In the genomic region with DNA sequence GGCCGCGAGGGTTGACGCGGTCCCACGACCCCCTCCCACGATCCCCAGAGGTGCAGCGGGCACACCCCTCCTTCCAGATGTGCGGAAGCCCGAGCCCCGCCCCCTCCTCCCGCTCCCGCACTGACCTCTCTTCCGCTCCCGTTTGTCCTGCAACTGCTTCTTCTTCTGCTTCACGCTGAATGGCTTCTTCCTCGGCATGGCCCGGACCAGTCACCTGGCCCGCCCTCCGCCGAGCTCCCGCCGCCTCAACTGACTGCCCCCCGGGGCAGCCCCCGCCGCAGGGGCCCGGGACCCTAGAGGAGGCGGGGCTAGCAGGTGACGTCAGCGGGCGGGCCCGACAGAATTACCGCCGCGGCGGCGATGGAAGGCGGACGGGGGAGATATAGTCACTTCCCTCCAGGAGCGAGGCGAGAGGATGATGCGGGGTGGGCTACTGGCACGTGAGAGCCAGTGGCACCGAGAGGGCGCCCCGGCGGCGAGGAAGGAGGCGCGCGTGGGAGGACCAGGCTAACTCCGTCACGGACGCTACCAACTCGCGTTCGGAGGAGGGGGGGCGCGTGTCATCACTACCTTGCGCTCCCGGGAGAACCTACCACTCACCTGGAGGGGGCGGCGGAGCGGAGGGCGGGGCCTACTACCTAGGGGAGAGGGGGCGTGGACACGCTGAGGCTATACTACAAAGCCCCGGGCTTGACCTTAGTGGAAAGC, we compare ENCODE assay signal across 8 cellular contexts. TPM values are rescaled to one million over a fixed set of nuclear protein-coding genes. Genes with fewer than 3 reads are reported as not detected.
DNase-seq lines count a peak whose midpoint lies in the region; ATAC-seq and TF ChIP-seq lines count a peak whose summit lies in the region.

A gene with protein sequence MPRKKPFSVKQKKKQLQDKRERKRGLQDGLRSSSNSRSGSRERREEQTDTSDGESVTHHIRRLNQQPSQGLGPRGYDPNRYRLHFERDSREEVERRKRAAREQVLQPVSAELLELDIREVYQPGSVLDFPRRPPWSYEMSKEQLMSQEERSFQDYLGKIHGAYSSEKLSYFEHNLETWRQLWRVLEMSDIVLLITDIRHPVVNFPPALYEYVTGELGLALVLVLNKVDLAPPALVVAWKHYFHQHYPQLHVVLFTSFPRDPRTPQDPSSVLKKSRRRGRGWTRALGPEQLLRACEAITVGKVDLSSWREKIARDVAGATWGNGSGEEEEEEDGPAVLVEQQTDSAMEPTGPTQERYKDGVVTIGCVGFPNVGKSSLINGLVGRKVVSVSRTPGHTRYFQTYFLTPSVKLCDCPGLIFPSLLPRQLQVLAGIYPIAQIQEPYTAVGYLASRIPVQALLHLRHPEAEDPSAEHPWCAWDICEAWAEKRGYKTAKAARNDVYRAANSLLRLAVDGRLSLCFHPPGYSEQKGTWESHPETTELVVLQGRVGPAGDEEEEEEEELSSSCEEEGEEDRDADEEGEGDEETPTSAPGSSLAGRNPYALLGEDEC (minus strand): TSS at position 484 of the 708 bp plus-strand sequence. CDS start 286 bp downstream, at position 198.

- ATAC-seq in GM19035 (IDR thresholded peaks at IDR 0.05; ENCODE audit: unreplicated experiment) = peak; percentile 83
- peak; percentile 76 for ATAC-seq in HG03342 (IDR thresholded peaks at IDR 0.05; ENCODE audit: unreplicated experiment)

- DNase-seq in AG09319 (ENCODE audit: extremely low read depth, low read depth) (peak; percentile 67), NCI-H446 treated with DMSO at 0.1 percent for 48 hours (lab: John Stamatoyannopoulos, UW) (peak; percentile 82), cerebellar nuclear complex (lab: John Stamatoyannopoulos, UW) (peak; percentile 69 to 85), kidney epithelial cell (ENCODE audit: low read depth) (no peak)
- peak; percentile 99 for DNase-seq in activated CD4-positive, alpha-beta T cell treated with anti-CD3 and anti-CD28 coated beads for 1 hour
- DNase-seq in stimulated activated CD4-positive, alpha-beta T cell treated with anti-CD3 and anti-CD28 coated beads, Interleukin-1b, Interleukin-23, amount 100 ng/mL, for 1 hour (ENCODE audit: low read depth in 2 of 2) = peak; percentile 99

- peaks cover 2% of the 10 kb centered on the region for H3K36me3 ChIP-seq in kidney epithelial cell (ENCODE audit: control insufficient read depth, insufficient read depth, low read length)

- no peaks in the 10 kb centered on the region for H3K27me3 ChIP-seq in kidney epithelial cell (ENCODE audit: control insufficient read depth, insufficient read depth, low read length)

- TF ChIP-seq CTCF in AG09319 (IDR thresholded peaks at IDR 0.05; ENCODE audit: low read depth, low read length) = no peak
- TF ChIP-seq CTCF in kidney epithelial cell (IDR thresholded peaks at IDR 0.05; ENCODE audit: insufficient read depth, low read length, poor library complexity, severe bottlenecking) = no peak

- H3K4me3 ChIP-seq in kidney epithelial cell (ENCODE audit: low read depth, low read length) = peak within 1 kb of the TSS; percentile 67

RNA-seq across cellular contexts. Expression of the gene that starts here (rescaled TPM):
- 31.1 and 36.7 TPM in 2 replicates for total RNA-seq in kidney epithelial cell
